Comparison of ENCODE assay signal across 17 cellular contexts in genomic region chr16:24138024-24138423, GRCh38.
"Had no signal": no experiment of that assay in that cellular context is flagged by ENCODE, and none has a peak within 500 bp of the region (broad histone marks: within the 10 kb centered on the region; RNA-seq: fewer than 3 reads in every experiment).

No MANE protein-coding gene starts in this region.

- H3K9me3 ChIP-seq: breast epithelium, pancreas, spleen, transverse colon had no signal

- ATAC-seq: activated CD8-positive, alpha-beta T cell treated with anti-CD3 and anti-CD28 coated beads for 36 hours; activated T-cell treated with anti-CD3 and anti-CD28 coated beads, Interleukin-2, amount 50 U/mL, for 4 hours; left colon; pancreas; sciatic nerve had no signal

- DNase-seq: activated B cell treated with CpG ODN at 0.5 μM for 24 hours; activated CD4-positive, alpha-beta T cell treated with anti-CD3 and anti-CD28 coated beads for 48 hours; activated CD8-positive, alpha-beta T cell treated with anti-CD3 and anti-CD28 coated beads for 36 hours; activated naive CD8-positive, alpha-beta T cell treated with anti-CD3 and anti-CD28 coated beads, Interleukin-2, amount 10 ng/mL, durations not matched to agents 7 days and 5 days; activated T-cell treated with anti-CD3 and anti-CD28 coated beads, Interleukin-2, amount 50 U/mL, for 4 hours; cerebellar nuclear complex; effector memory CD4-positive, alpha-beta T cell; foreskin melanocyte; left colon; naive B cell; pancreas; spleen; transverse colon had no signal

- H3K27ac ChIP-seq: breast epithelium, epithelial cell of prostate, pancreas, spleen, transverse colon had no signal

- H3K36me3 ChIP-seq: breast epithelium, pancreas, transverse colon had no signal

- H3K27ac Mint-ChIP-seq: activated B cell treated with CpG ODN at 0.5 μM for 24 hours; activated naive CD8-positive, alpha-beta T cell treated with anti-CD3 and anti-CD28 coated beads, Interleukin-2, amount 10 ng/mL, durations not matched to agents 7 days and 5 days had no signal

- H3K4me1 ChIP-seq: breast epithelium, pancreas, spleen, transverse colon had no signal

- H3K4me3 Mint-ChIP-seq: activated B cell treated with CpG ODN at 0.5 μM for 24 hours; activated CD8-positive, alpha-beta T cell treated with anti-CD3 and anti-CD28 coated beads for 36 hours; activated naive CD8-positive, alpha-beta T cell treated with anti-CD3 and anti-CD28 coated beads, Interleukin-2, amount 10 ng/mL, durations not matched to agents 7 days and 5 days; activated T-cell treated with anti-CD3 and anti-CD28 coated beads, Interleukin-2, amount 50 U/mL, for 4 hours; naive B cell had no signal

- H3K27me3 ChIP-seq: breast epithelium, pancreas, spleen, transverse colon had no signal

- H3K4me3 ChIP-seq: breast epithelium, lung, pancreas, spleen, transverse colon had no signal

- H3K27me3 Mint-ChIP-seq: activated B cell treated with CpG ODN at 0.5 μM for 24 hours; activated CD8-positive, alpha-beta T cell treated with anti-CD3 and anti-CD28 coated beads for 36 hours; activated naive CD8-positive, alpha-beta T cell treated with anti-CD3 and anti-CD28 coated beads, Interleukin-2, amount 10 ng/mL, durations not matched to agents 7 days and 5 days; naive B cell had no signal

- H3K9me3 Mint-ChIP-seq: activated B cell treated with CpG ODN at 0.5 μM for 24 hours; activated CD8-positive, alpha-beta T cell treated with anti-CD3 and anti-CD28 coated beads for 36 hours; activated naive CD8-positive, alpha-beta T cell treated with anti-CD3 and anti-CD28 coated beads, Interleukin-2, amount 10 ng/mL, durations not matched to agents 7 days and 5 days; activated T-cell treated with anti-CD3 and anti-CD28 coated beads, Interleukin-2, amount 50 U/mL, for 4 hours; naive B cell had no signal
